Comparison of ENCODE assay signal across 21 cellular contexts in the genomic region with DNA sequence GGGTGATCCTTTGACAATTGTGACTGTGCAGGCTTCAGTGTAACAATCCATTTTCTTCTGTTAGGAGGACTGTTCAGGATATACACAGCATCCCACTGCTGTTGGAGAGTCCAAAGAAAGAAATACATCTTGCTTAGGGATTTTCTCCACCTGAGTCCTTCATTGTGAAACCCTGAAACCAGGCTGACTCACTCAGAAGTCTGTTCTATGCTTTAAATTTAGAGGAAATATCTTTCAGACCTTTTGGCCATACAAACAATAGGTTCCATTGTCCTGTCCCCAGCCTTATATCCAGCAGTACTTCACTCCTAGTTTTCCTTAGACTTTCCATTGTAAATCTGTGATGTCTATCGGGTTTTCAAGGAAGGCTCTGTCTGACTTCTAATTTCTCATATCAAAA.
DNase-seq lines count a peak whose midpoint lies in the region; TF ChIP-seq lines count a peak whose summit lies in the region.
"Had no signal": no experiment of that assay in that cellular context is flagged by ENCODE, and none has a peak within 500 bp of the region (broad histone marks: within the 10 kb centered on the region; RNA-seq: fewer than 3 reads in every experiment).

No MANE protein-coding gene starts in this region.

- TF ChIP-seq CTCF in fibroblast of lung (conservative IDR thresholded peaks at IDR 0.05 in 1 of 2, IDR thresholded peaks at IDR 0.05 in 1 of 2; ENCODE audit: low read depth in 1 of 2, low read length in 2 of 2) (no peak), retinal pigment epithelial cell (conservative IDR thresholded peaks at IDR 0.05; ENCODE audit: low read depth, low read length) (no peak), suprapubic skin (IDR thresholded peaks at IDR 0.05) (no peak)

- peak; percentile 87 for DNase-seq in HT1080 (ENCODE audit: low read depth)
- peak; percentile 13 for DNase-seq in SW480 (ENCODE audit: low spot score)
- peak; percentile 18 to 36 for DNase-seq in fibroblast of lung (ENCODE audit: low read depth in 2 of 2)
- DNase-seq in retinal pigment epithelial cell (ENCODE audit: low read depth) = peak; percentile 15
- no peak for DNase-seq in suprapubic skin (ENCODE audit: low spot score in 2 of 2)
- no peak for DNase-seq in substantia nigra (lab: John Stamatoyannopoulos, UW)
- DNase-seq in activated gamma-delta T cell treated with Interleukin-2 at 50 U/mL for 16 hours = no peak
- DNase-seq: activated CD4-positive, alpha-beta T cell treated with anti-CD3 and anti-CD28 coated beads for 1 hour; activated naive CD4-positive, alpha-beta T cell treated with anti-CD3 and anti-CD28 coated beads, Interleukin-2, amount 50 U/mL, for 16 hours; CD4-positive, alpha-beta T cell; effector memory CD8-positive, alpha-beta T cell; GDM1; heart right ventricle; midbrain; NCI-H1930; NCI-H69; Right ventricle myocardium superior; T-cell had no signal

- H2AFZ ChIP-seq in fibroblast of lung (ENCODE audit: low read length) = no peak overlapping the region
- H2AFZ ChIP-seq: parathyroid adenoma had no signal

- H3K9me3 ChIP-seq in fibroblast of lung (ENCODE audit: control insufficient read depth, insufficient read depth, low read depth, low read length) (no peaks in the 10 kb centered on the region), suprapubic skin (no peaks in the 10 kb centered on the region)

- H3K4me3 ChIP-seq in fibroblast of lung (replicated peaks in 1 of 4; ENCODE audit: control extremely low read depth in 1 of 4, insufficient read depth in 1 of 4, low read depth in 3 of 4, low read length in 4 of 4) = no peak overlapping the region
- no peak overlapping the region for H3K4me3 ChIP-seq in retinal pigment epithelial cell (ENCODE audit: low read length)
- no peak overlapping the region for H3K4me3 ChIP-seq in suprapubic skin
- H3K4me3 ChIP-seq: ascending aorta, heart right ventricle, vagina had no signal

- H3K4me1 ChIP-seq in fibroblast of lung (ENCODE audit: control insufficient read depth, extremely low read depth, insufficient read depth, low read length) = no peaks in the 10 kb centered on the region
- H3K4me1 ChIP-seq in suprapubic skin = no peaks in the 10 kb centered on the region
- H3K4me1 ChIP-seq: ascending aorta, heart right ventricle, parathyroid adenoma, vagina had no signal

- H3K4me2 ChIP-seq in fibroblast of lung (ENCODE audit: extremely low read depth, insufficient read depth, low read length) = no peak overlapping the region

- TF ChIP-seq EP300 in suprapubic skin (IDR thresholded peaks at IDR 0.05) = no peak

- no peaks in the 10 kb centered on the region for H4K20me1 ChIP-seq in fibroblast of lung (ENCODE audit: control insufficient read depth, extremely low read depth, insufficient read depth, low read length)

- H3K27ac ChIP-seq in fibroblast of lung (ENCODE audit: insufficient read depth, low read length) (no peak overlapping the region), suprapubic skin (no peak overlapping the region), substantia nigra (ENCODE audit: low read depth, low read length, poor library complexity, severe bottlenecking) (no peak overlapping the region)
- H3K27ac ChIP-seq: ascending aorta, heart right ventricle, parathyroid adenoma, vagina had no signal

- TF ChIP-seq POLR2A in suprapubic skin (IDR thresholded peaks at IDR 0.05) = no peak

- no peaks in the 10 kb centered on the region for H3K36me3 ChIP-seq in fibroblast of lung (ENCODE audit: control insufficient read depth, insufficient read depth, low read length)
- H3K36me3 ChIP-seq in suprapubic skin = no peaks in the 10 kb centered on the region
- H3K36me3 ChIP-seq: ascending aorta, heart right ventricle, vagina had no signal

- 70% methylated on average over 1 of the region's 1 CpG for WGBS in suprapubic skin

- H3K27me3 ChIP-seq in fibroblast of lung (ENCODE audit: control insufficient read depth, insufficient read depth, low read length) (peaks cover 2% of the 10 kb centered on the region), suprapubic skin (no peaks in the 10 kb centered on the region)
- H3K27me3 ChIP-seq: ascending aorta, vagina had no signal

- no peak overlapping the region for H3K9ac ChIP-seq in fibroblast of lung (ENCODE audit: insufficient read depth, low read length)
- H3K9ac ChIP-seq: parathyroid adenoma had no signal

- no peaks in the 10 kb centered on the region for H3K79me2 ChIP-seq in fibroblast of lung (ENCODE audit: control insufficient read depth, insufficient read depth, low read length)
- H3K79me2 ChIP-seq: parathyroid adenoma had no signal

Comparison
In these comparisons a context has a peak if more than half of its experiments do, and no peak if none do; other contexts are left out.
1. DNase-seq: peak in HT1080 (single experiment), SW480 (single experiment), fibroblast of lung (2 of 2) and retinal pigment epithelial cell (single experiment); none in suprapubic skin (0 of 2), substantia nigra (0 of 49) and activated gamma-delta T cell treated with Interleukin-2 at 50 U/mL for 16 hours (single experiment).